In the genomic region with DNA sequence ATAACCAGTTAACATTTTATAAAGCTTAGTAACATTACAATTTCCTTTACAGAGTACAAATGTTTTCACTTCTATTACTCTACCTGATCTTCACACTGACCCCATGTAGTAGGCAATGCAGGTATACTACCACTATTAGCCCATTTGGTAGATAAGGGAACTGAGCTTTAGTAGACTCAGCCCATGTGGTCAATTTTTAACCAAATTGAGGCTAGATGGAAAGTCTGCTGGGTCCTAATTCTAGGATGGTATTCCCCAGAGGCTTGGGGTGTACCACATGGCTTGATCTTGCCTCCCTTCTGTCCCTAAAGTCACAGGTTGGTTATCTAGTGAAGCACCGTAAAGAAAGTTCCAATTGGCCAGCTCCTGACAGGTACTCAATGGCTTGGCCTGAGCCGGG, we compare ENCODE assay signal across 1 cellular context.
TF ChIP-seq lines count a peak whose summit lies in the region.

No MANE protein-coding gene starts in this region.

TF ChIP-seq in GM12878, 131 proteins besides CTCF, POLR2A, EP300 and RAD21 (continued from another document and continues in another):
- TF ChIP-seq ELK1 (IDR thresholded peaks at IDR 0.05; ENCODE audit: low read depth, low read length), result no peak
- TF ChIP-seq SUPT20H (IDR thresholded peaks at IDR 0.05; ENCODE audit: borderline replicate concordance, control insufficient read depth, low read depth, low read length), result no peak
- TF ChIP-seq BCL11A (IDR thresholded peaks at IDR 0.05; ENCODE audit: low read depth, low read length), result peak; percentile 31; the same call in 1 of the 2 replicates
- no peak for TF ChIP-seq CEBPZ (IDR thresholded peaks at IDR 0.05; ENCODE audit: low read depth, low read length)
- no peak for TF ChIP-seq CBFB (IDR thresholded peaks at IDR 0.05; ENCODE audit: low read depth)
- TF ChIP-seq, protein P1, sequence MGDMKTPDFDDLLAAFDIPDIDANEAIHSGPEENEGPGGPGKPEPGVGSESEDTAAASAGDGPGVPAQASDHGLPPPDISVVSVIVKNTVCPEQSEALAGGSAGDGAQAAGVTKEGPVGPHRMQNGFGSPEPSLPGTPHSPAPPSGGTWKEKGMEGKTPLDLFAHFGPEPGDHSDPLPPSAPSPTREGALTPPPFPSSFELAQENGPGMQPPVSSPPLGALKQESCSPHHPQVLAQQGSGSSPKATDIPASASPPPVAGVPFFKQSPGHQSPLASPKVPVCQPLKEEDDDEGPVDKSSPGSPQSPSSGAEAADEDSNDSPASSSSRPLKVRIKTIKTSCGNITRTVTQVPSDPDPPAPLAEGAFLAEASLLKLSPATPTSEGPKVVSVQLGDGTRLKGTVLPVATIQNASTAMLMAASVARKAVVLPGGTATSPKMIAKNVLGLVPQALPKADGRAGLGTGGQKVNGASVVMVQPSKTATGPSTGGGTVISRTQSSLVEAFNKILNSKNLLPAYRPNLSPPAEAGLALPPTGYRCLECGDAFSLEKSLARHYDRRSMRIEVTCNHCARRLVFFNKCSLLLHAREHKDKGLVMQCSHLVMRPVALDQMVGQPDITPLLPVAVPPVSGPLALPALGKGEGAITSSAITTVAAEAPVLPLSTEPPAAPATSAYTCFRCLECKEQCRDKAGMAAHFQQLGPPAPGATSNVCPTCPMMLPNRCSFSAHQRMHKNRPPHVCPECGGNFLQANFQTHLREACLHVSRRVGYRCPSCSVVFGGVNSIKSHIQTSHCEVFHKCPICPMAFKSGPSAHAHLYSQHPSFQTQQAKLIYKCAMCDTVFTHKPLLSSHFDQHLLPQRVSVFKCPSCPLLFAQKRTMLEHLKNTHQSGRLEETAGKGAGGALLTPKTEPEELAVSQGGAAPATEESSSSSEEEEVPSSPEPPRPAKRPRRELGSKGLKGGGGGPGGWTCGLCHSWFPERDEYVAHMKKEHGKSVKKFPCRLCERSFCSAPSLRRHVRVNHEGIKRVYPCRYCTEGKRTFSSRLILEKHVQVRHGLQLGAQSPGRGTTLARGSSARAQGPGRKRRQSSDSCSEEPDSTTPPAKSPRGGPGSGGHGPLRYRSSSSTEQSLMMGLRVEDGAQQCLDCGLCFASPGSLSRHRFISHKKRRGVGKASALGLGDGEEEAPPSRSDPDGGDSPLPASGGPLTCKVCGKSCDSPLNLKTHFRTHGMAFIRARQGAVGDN (IDR thresholded peaks at IDR 0.05), result no peak
- TF ChIP-seq NBN (IDR thresholded peaks at IDR 0.05), result no peak
- no peak for TF ChIP-seq SMAD1 (IDR thresholded peaks at IDR 0.05; ENCODE audit: low read depth, partially characterized antibody)
- no peak for TF ChIP-seq BACH1 (IDR thresholded peaks at IDR 0.05; ENCODE audit: borderline replicate concordance)
- TF ChIP-seq SKIL (IDR thresholded peaks at IDR 0.05; ENCODE audit: low read depth, poor library complexity, severe bottlenecking), result no peak
- TF ChIP-seq KLF5 (IDR thresholded peaks at IDR 0.05; ENCODE audit: partially characterized antibody), result no peak
- TF ChIP-seq RCOR1 (conservative IDR thresholded peaks at IDR 0.05; ENCODE audit: low read depth, low read length), result 0 out of 2 replicates have a peak, but pooled peaks have one; percentile 58
- TF ChIP-seq, protein P2, sequence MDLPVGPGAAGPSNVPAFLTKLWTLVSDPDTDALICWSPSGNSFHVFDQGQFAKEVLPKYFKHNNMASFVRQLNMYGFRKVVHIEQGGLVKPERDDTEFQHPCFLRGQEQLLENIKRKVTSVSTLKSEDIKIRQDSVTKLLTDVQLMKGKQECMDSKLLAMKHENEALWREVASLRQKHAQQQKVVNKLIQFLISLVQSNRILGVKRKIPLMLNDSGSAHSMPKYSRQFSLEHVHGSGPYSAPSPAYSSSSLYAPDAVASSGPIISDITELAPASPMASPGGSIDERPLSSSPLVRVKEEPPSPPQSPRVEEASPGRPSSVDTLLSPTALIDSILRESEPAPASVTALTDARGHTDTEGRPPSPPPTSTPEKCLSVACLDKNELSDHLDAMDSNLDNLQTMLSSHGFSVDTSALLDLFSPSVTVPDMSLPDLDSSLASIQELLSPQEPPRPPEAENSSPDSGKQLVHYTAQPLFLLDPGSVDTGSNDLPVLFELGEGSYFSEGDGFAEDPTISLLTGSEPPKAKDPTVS (IDR thresholded peaks at IDR 0.05; ENCODE audit: low read depth, low read length), result no peak
- TF ChIP-seq MYB (IDR thresholded peaks at IDR 0.05; ENCODE audit: borderline replicate concordance, low read depth, low read length), result no peak
- peak; percentile 33; the same call in 1 of the 2 replicates for TF ChIP-seq IKZF1 (conservative IDR thresholded peaks at IDR 0.05)
- TF ChIP-seq DPF2 (IDR thresholded peaks at IDR 0.05), result 0 out of 2 replicates have a peak, but pooled peaks have one; percentile 23
- TF ChIP-seq SMARCA5 (IDR thresholded peaks at IDR 0.05), result peak; percentile 67; the same call in 1 of the 2 replicates
- peak in 1 of 2 experiments; percentile 49; a peak in 1 of 4 replicates for TF ChIP-seq BHLHE40 (IDR thresholded peaks at IDR 0.05; ENCODE audit: borderline replicate concordance in 1 of 2, low read depth in 2 of 2, low read length in 1 of 2)
- no peak for TF ChIP-seq BRCA1 (IDR thresholded peaks at IDR 0.05; ENCODE audit: low read depth, low read length)
- TF ChIP-seq CBX3 (IDR thresholded peaks at IDR 0.05; ENCODE audit: borderline replicate concordance, low read depth), result no peak
- TF ChIP-seq KDM1A (IDR thresholded peaks at IDR 0.05; ENCODE audit: borderline replicate concordance), result no peak
- TF ChIP-seq TCF3 (IDR thresholded peaks at IDR 0.05; ENCODE audit: borderline replicate concordance, insufficient read depth, low read depth, low read length), result no peak
- no peak for TF ChIP-seq SIN3A (IDR thresholded peaks at IDR 0.05; ENCODE audit: low read depth, low read length)
- no peak for TF ChIP-seq TCF12 (IDR thresholded peaks at IDR 0.05; ENCODE audit: low read depth, low read length)
- no peak for TF ChIP-seq PBX3 (IDR thresholded peaks at IDR 0.05; ENCODE audit: insufficient replicate concordance, low read depth, low read length)
- TF ChIP-seq SMAD5 (IDR thresholded peaks at IDR 0.05; ENCODE audit: low read depth), result no peak
- TF ChIP-seq, protein P3, sequence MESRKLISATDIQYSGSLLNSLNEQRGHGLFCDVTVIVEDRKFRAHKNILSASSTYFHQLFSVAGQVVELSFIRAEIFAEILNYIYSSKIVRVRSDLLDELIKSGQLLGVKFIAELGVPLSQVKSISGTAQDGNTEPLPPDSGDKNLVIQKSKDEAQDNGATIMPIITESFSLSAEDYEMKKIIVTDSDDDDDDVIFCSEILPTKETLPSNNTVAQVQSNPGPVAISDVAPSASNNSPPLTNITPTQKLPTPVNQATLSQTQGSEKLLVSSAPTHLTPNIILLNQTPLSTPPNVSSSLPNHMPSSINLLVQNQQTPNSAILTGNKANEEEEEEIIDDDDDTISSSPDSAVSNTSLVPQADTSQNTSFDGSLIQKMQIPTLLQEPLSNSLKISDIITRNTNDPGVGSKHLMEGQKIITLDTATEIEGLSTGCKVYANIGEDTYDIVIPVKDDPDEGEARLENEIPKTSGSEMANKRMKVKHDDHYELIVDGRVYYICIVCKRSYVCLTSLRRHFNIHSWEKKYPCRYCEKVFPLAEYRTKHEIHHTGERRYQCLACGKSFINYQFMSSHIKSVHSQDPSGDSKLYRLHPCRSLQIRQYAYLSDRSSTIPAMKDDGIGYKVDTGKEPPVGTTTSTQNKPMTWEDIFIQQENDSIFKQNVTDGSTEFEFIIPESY (IDR thresholded peaks at IDR 0.05), result no peak
- no peak for TF ChIP-seq CHD4 (IDR thresholded peaks at IDR 0.05)
- TF ChIP-seq MAX (IDR thresholded peaks at IDR 0.05; ENCODE audit: low read depth, low read length), result no peak
- no peak for TF ChIP-seq STAT3 (IDR thresholded peaks at IDR 0.05; ENCODE audit: low read depth, low read length)
- TF ChIP-seq JUND (IDR thresholded peaks at IDR 0.05; ENCODE audit: low read depth, low read length), result no peak
- TF ChIP-seq RELB (IDR thresholded peaks at IDR 0.05; ENCODE audit: low read depth), result peak; percentile 47; the same call in 1 of the 2 replicates
- TF ChIP-seq FOXK2 (IDR thresholded peaks at IDR 0.05), result no peak
- TF ChIP-seq USF2 (IDR thresholded peaks at IDR 0.05; ENCODE audit: borderline replicate concordance, low read depth, low read length), result no peak
- TF ChIP-seq KAT2A (conservative IDR thresholded peaks at IDR 0.05; ENCODE audit: control insufficient read depth, low read depth, low read length), result no peak
- no peak for TF ChIP-seq ZNF384 (IDR thresholded peaks at IDR 0.05; ENCODE audit: borderline replicate concordance, low read depth, low read length)
- no peak for TF ChIP-seq NR2C2 (IDR thresholded peaks at IDR 0.05; ENCODE audit: borderline replicate concordance, control insufficient read depth, insufficient read length, low read depth)
- no peak for TF ChIP-seq POLR2AphosphoS5 (IDR thresholded peaks at IDR 0.05; ENCODE audit: low read length)
- TF ChIP-seq CREB1 (IDR thresholded peaks at IDR 0.05; ENCODE audit: low read depth), result no peak
